ENCODE assay signal across 8 cellular contexts in the genomic region with DNA sequence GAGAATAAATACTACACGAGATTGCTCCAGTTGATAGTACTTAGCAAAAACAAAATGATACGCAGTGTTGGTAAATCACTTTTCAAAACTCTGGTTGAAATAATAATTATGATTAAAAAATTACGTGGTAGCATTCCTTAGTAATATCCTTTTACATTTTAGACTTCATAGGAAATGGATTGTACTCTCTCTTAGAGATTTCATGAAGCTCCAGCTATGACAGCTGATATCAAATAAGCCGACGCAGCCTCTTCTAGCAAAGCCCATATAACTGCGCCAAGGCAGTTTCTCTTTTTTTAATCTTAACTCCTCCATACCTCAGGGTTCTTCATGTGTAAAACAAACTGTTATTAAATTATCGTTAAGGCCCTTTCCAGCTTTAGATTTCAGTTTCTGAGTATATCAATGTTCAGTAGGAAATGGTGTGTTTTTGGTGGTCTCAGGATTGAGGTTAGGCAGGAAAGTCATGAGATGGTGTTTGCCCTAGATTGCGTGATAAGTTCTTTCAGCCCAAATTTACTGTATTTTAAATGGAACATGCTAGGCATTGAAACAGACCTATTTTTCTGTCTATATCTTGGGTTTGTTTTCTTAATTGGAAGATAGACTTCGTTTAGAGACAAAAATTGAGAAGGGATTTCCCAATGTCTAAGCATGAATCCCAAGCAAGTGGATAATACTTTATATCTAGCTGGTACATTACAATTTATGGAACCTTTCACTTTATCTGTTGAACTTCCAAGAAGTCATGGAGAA. TPM values are rescaled to one million over a fixed set of nuclear protein-coding genes. Genes with fewer than 3 reads are reported as not detected.
DNase-seq lines count a peak whose midpoint lies in the region; ATAC-seq and TF ChIP-seq lines count a peak whose summit lies in the region.

No MANE protein-coding gene starts in this region.

- H3K27ac Mint-ChIP-seq in brain, result peak overlapping the region; percentile 20 to 89 (median 67)

- no peaks in the 10 kb centered on the region for H3K27me3 Mint-ChIP-seq in brain

- H3K4me3 Mint-ChIP-seq in brain, result peak overlapping the region; percentile 65 to 89 (median 74)

- no peaks in the 10 kb centered on the region for H3K9me3 Mint-ChIP-seq in brain

- no peaks in the 10 kb centered on the region for H3K27me3 ChIP-seq in heart left ventricle
- no peaks in the 10 kb centered on the region for H3K27me3 ChIP-seq in uterus

- intact Hi-C loops in heart left ventricle (cut with DNase I) (loop anchor here in 3 of 10 donors (2.0 to 10.0 kb wide), 3 partner anchors 33 to 160 kb away; partner anchors contain the start of genes BAZ1A (in 1 of the 3) and SNX6 (in 1 of the 3)), Right ventricle myocardium superior (cut with DNase I) (no loop called here), uterus (cut with DNase I; ENCODE audit: low total_unique reads) (no loop called here)

- POLR2A ChIA-PET in HEK293T (lab: Yijun Ruan, JAX), result interaction anchor here (0.6 to 2.2 kb wide), 9 partner anchors 8 to 267 kb away, joined by 3 to 18 read pairs (median 4); partner anchors contain the start of gene SRP54

- peaks cover 54% of the 10 kb centered on the region for H3K4me1 Mint-ChIP-seq in brain

- H3K4me1 ChIP-seq in heart left ventricle (peaks cover 0 to 42% (median 17%) of the 10 kb centered on the region in 12 donors), mesodermal cell (ENCODE audit: control insufficient read depth, insufficient read depth, low read length, poor library complexity, severe bottlenecking) (peaks cover 8% of the 10 kb centered on the region), uterus (no peaks in the 10 kb centered on the region)

- H3K27ac ChIP-seq in heart left ventricle (peak overlapping the region; percentile 93 to 100 (median 98)), mesodermal cell (ENCODE audit: low read depth, low read length, severe bottlenecking) (no peak overlapping the region), uterus (peak overlapping the region; percentile 98 to 100)

- WGBS in heart left ventricle, 4 donors, result 45 to 47% (median 46%) methylated on average over 9 of the region's 9 CpGs
- 75 to 76% methylated on average over 3 of the region's 9 CpGs for WGBS in mesodermal cell (ENCODE audit: insufficient coverage in 2 of 2), 2 experiments

- no peak for DNase-seq in heart left ventricle
- no peak for DNase-seq in Right ventricle myocardium superior
- no peak for DNase-seq in uterus
- no peak for DNase-seq in NCI-H2227 treated with DMSO at 0.1 percent for 48 hours (lab: John Stamatoyannopoulos, UW)
- no peak for DNase-seq in HEK293T (ENCODE audit: extremely low spot score)
- DNase-seq in islet precursor cell, result no peak

- TF ChIP-seq POLR2A in heart left ventricle (IDR thresholded peaks at IDR 0.05) (no peak), uterus (IDR thresholded peaks at IDR 0.05) (no peak)

- TF ChIP-seq CTCF in heart left ventricle (IDR thresholded peaks at IDR 0.05), result no peak
- no peak for TF ChIP-seq CTCF in brain (conservative IDR thresholded peaks at IDR 0.05)
- no peak for TF ChIP-seq CTCF in uterus (IDR thresholded peaks at IDR 0.05)

- H3K36me3 ChIP-seq in heart left ventricle (peaks cover 0 to 22% (median 8%) of the 10 kb centered on the region in 9 donors), mesodermal cell (ENCODE audit: control insufficient read depth, insufficient read depth, low read length) (peaks cover 18% of the 10 kb centered on the region), uterus (no peaks in the 10 kb centered on the region)

- H3K4me3 ChIP-seq in heart left ventricle (peak overlapping the region; percentile 67 to 95 (median 88)), mesodermal cell (ENCODE audit: extremely low read depth, insufficient read depth, low read length, poor library complexity, severe bottlenecking) (peak overlapping the region; percentile 76), uterus (peak overlapping the region; percentile 86 to 96)

- ATAC-seq in heart left ventricle (no peak), Right ventricle myocardium superior (ENCODE audit: poor library complexity) (no peak)

- CTCF ChIA-PET in HEK293T (lab: Yijun Ruan, JAX), result interaction anchor here (0.5 to 1.4 kb wide), 3 partner anchors 16 to 233 kb away, joined by 3 to 7 read pairs (median 4); no protein-coding TSS in a partner anchor

- H3K36me3 Mint-ChIP-seq in brain, result peaks cover 12% of the 10 kb centered on the region

- no peaks in the 10 kb centered on the region for H3K9me3 ChIP-seq in heart left ventricle
- H3K9me3 ChIP-seq in mesodermal cell (ENCODE audit: control insufficient read depth, low read length), result no peaks in the 10 kb centered on the region
- no peaks in the 10 kb centered on the region for H3K9me3 ChIP-seq in uterus

TF ChIP-seq in HEK293T, 16 proteins besides CTCF, POLR2A, EP300 and RAD21:
- TF ChIP-seq FOXK2 (IDR thresholded peaks at IDR 0.05) (no peak), TARDBP (IDR thresholded peaks at IDR 0.05) (no peak), FOXM1 (IDR thresholded peaks at IDR 0.05; ENCODE audit: borderline replicate concordance) (no peak), ELF4 (IDR thresholded peaks at IDR 0.05) (no peak), NFRKB (IDR thresholded peaks at IDR 0.05) (no peak), ARNT (IDR thresholded peaks at IDR 0.05) (no peak), BHLHE40 (IDR thresholded peaks at IDR 0.05; ENCODE audit: borderline replicate concordance) (no peak), HDGF (IDR thresholded peaks at IDR 0.05; ENCODE audit: borderline replicate concordance) (no peak)
- TF ChIP-seq, protein P1, sequence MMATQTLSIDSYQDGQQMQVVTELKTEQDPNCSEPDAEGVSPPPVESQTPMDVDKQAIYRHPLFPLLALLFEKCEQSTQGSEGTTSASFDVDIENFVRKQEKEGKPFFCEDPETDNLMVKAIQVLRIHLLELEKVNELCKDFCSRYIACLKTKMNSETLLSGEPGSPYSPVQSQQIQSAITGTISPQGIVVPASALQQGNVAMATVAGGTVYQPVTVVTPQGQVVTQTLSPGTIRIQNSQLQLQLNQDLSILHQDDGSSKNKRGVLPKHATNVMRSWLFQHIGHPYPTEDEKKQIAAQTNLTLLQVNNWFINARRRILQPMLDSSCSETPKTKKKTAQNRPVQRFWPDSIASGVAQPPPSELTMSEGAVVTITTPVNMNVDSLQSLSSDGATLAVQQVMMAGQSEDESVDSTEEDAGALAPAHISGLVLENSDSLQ (IDR thresholded peaks at IDR 0.05), result no peak

RNA-seq across cellular contexts. Expression of gene CFL2, which starts 0.9 kb away (rescaled TPM):
- 1,000 to 10,000 TPM in 2 of 9 donors, 100 to 1,000 TPM in 7; 381 to 1,097 (median 604) TPM for total RNA-seq in heart left ventricle
- polyA plus RNA-seq in heart left ventricle, result 100 to 1,000 TPM; 381 to 556 TPM
- 363 TPM for total RNA-seq in Right ventricle myocardium superior
- 79.6 TPM for polyA plus RNA-seq in brain (ENCODE audit: insufficient read depth, low read depth, low replicate concordance)
- 57.5 TPM for polyA plus RNA-seq in mesodermal cell (2013, experiment 1 of 2)
- 73.5 TPM for polyA plus RNA-seq in mesodermal cell (2013, experiment 2 of 2)
- 100 to 1,000 TPM; 108 to 231 (median 139) TPM for total RNA-seq in uterus
